ENCODE assay signal across 31 cellular contexts in the genomic region with DNA sequence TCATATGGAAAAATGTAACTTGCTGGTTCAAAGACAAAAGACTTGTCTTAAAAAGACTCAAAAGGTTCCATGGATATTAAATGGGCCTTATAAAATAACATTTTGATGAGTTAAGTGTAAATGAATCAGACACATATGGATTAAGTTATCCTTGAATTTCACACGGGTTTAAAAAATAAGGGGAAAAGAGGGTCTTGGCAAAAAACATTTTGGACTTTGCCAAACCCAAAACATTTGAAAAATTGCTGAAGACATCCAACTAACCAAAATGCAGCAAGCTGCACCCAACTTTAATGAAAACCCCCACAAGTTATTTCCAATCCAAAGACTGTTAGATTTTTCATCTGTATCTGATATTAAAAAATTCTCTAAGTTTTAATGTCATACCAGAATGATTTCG.
"Had no signal": no experiment of that assay in that cellular context is flagged by ENCODE, and none has a peak within 500 bp of the region (broad histone marks: within the 10 kb centered on the region; RNA-seq: fewer than 3 reads in every experiment).

No MANE protein-coding gene starts in this region.

- DNase-seq: activated CD4-positive, alpha-beta T cell treated with anti-CD3 and anti-CD28 coated beads for 48 hours; activated CD4-positive, alpha-beta T cell treated with anti-CD3 and anti-CD28 coated beads, Interleukin-2, amount 50 U/mL, for 4 hours; activated CD4-positive, CD25-positive, alpha-beta regulatory T cell treated with anti-CD3 and anti-CD28 coated beads, Interleukin-2, amount 50 U/mL, for 72 hours; activated CD8-positive, alpha-beta memory T cell treated with anti-CD3 and anti-CD28 coated beads, Interleukin-2, amount 50 U/mL, for 48 hours; activated CD8-positive, alpha-beta T cell treated with anti-CD3 and anti-CD28 coated beads, Interleukin-2, amount 10 ng/mL, durations not matched to agents 7 days and 5 days; activated effector memory CD4-positive, alpha-beta T cell treated with Interleukin-2 at 50 U/mL for 16 hours; activated naive CD4-positive, alpha-beta T cell; activated naive CD8-positive, alpha-beta T cell treated with anti-CD3 and anti-CD28 coated beads, Interleukin-2, amount 50 U/mL, for 24 hours; activated T-cell treated with anti-CD3 and anti-CD28 coated beads, Interleukin-2, amount 50 U/mL, for 1 hour; amniotic stem cell; brain microvascular endothelial cell; KG1; NCI-H1048; NCI-H1694; NCI-H2029; NCI-H2107; NCI-H345; NCI-H510A; NCI-H526 treated with DMSO at 0.1 percent for 48 hours; NCI-H82; Peyer's patch; Right ventricle myocardium superior; SJCRH30; T-helper 17 cell; T-helper 9 cell had no signal

- H3K36me3 ChIP-seq: brain microvascular endothelial cell, Peyer's patch had no signal

- H3K27me3 Mint-ChIP-seq: IgD-negative memory B cell had no signal

- H3K27me3 ChIP-seq: ascending aorta, brain microvascular endothelial cell, Peyer's patch, SJCRH30 had no signal

- ATAC-seq: activated CD8-positive, alpha-beta T cell treated with anti-CD3 and anti-CD28 coated beads, Interleukin-2, amount 10 ng/mL, durations not matched to agents 7 days and 5 days; activated naive CD4-positive, alpha-beta T cell treated with anti-CD3 and anti-CD28 coated beads, Interleukin-2, amount 50 U/mL, for 72 hours; activated naive CD8-positive, alpha-beta T cell treated with anti-CD3 and anti-CD28 coated beads, Interleukin-2, amount 50 U/mL, for 24 hours; T-helper 17 cell; WTC11 had no signal

- H3K36me3 Mint-ChIP-seq: activated naive CD4-positive, alpha-beta T cell treated with anti-CD3 and anti-CD28 coated beads, Interleukin-2, amount 50 U/mL, for 72 hours; IgD-negative memory B cell; WTC11 had no signal

- H3K4me3 Mint-ChIP-seq: activated CD8-positive, alpha-beta T cell treated with anti-CD3 and anti-CD28 coated beads, Interleukin-2, amount 10 ng/mL, durations not matched to agents 7 days and 5 days; activated naive CD8-positive, alpha-beta T cell treated with anti-CD3 and anti-CD28 coated beads, Interleukin-2, amount 50 U/mL, for 24 hours; activated T-helper 1 cell treated with anti-CD3 and anti-CD28 coated beads, Interleukin-12 subunit alpha, Interleukin-12 subunit beta, Interleukin-2, Interleukin-4 antibody, amounts not matched to agents 30 ng/mL and 10 ng/mL and 1 ng/mL, durations not matched to agents 14 hours and 24 hours and 36 hours; IgD-negative memory B cell; T-helper 17 cell; WTC11 had no signal

- H3K27ac Mint-ChIP-seq: activated CD8-positive, alpha-beta T cell treated with anti-CD3 and anti-CD28 coated beads, Interleukin-2, amount 10 ng/mL, durations not matched to agents 7 days and 5 days; activated naive CD4-positive, alpha-beta T cell treated with anti-CD3 and anti-CD28 coated beads, Interleukin-2, amount 50 U/mL, for 72 hours; activated naive CD8-positive, alpha-beta T cell treated with anti-CD3 and anti-CD28 coated beads, Interleukin-2, amount 50 U/mL, for 24 hours; activated T-helper 1 cell treated with anti-CD3 and anti-CD28 coated beads, Interleukin-12 subunit alpha, Interleukin-12 subunit beta, Interleukin-2, Interleukin-4 antibody, amounts not matched to agents 30 ng/mL and 10 ng/mL and 1 ng/mL, durations not matched to agents 14 hours and 24 hours and 36 hours; IgD-negative memory B cell; T-helper 17 cell; WTC11 had no signal

- H3K27ac ChIP-seq: ascending aorta, brain microvascular endothelial cell, Peyer's patch, RWPE1, SJCRH30 had no signal

- H3K4me1 Mint-ChIP-seq: activated naive CD8-positive, alpha-beta T cell treated with anti-CD3 and anti-CD28 coated beads, Interleukin-2, amount 50 U/mL, for 24 hours; IgD-negative memory B cell; T-helper 17 cell had no signal

- H3K4me1 ChIP-seq: Peyer's patch had no signal

- H3K9me3 Mint-ChIP-seq: activated naive CD4-positive, alpha-beta T cell treated with anti-CD3 and anti-CD28 coated beads, Interleukin-2, amount 50 U/mL, for 72 hours; activated naive CD8-positive, alpha-beta T cell treated with anti-CD3 and anti-CD28 coated beads, Interleukin-2, amount 50 U/mL, for 24 hours; activated T-helper 1 cell treated with anti-CD3 and anti-CD28 coated beads, Interleukin-12 subunit alpha, Interleukin-12 subunit beta, Interleukin-2, Interleukin-4 antibody, amounts not matched to agents 30 ng/mL and 10 ng/mL and 1 ng/mL, durations not matched to agents 14 hours and 24 hours and 36 hours; WTC11 had no signal

- H3K9me3 ChIP-seq: ascending aorta, Peyer's patch, SJCRH30 had no signal

- H3K4me3 ChIP-seq: ascending aorta, Peyer's patch, SJCRH30 had no signal
